In the genomic region with DNA sequence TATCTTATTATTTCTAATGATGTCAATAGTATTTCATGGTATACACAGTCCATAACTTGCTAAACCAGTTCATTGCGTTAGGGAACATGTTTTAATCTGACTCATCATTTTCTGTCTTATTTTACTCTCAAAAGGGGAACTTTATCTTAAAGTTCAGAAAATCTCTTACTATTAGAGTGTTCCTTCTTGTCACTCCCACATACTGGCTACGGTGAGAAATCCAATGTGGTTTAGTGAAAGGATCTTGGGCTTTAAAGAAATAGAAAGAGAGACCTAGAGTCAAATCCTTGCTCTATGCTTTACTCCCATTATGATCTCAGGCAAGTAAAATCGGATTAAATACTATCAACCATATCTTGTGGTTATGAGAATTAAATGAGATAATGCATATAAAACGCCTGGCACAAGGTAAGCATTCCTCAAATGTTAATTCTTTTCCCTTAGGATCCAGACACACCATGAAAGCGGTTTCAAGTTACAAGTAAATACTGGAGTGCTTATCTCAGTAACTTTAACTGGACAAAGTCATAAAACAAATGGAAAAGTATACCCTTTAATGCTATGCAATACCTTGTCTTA, we compare ENCODE assay signal across 12 cellular contexts.
DNase-seq lines count a peak whose midpoint lies in the region; ATAC-seq and TF ChIP-seq lines count a peak whose summit lies in the region.
"Had no signal": no experiment of that assay in that cellular context is flagged by ENCODE, and none has a peak within 500 bp of the region (broad histone marks: within the 10 kb centered on the region; RNA-seq: fewer than 3 reads in every experiment).

No MANE protein-coding gene starts in this region.

- peak; percentile 79 for DNase-seq in AG09309 (ENCODE audit: low read depth)
- peak; percentile 60 for DNase-seq in OCI-M1 (lab: John Stamatoyannopoulos, UW)
- DNase-seq in fibroblast of peridontal ligament (ENCODE audit: extremely low read depth) = peak; percentile 66
- no peak for DNase-seq in body of pancreas
- DNase-seq in stimulated activated CD4-positive, alpha-beta T cell treated with anti-CD3 and anti-CD28 coated beads, Interleukin-4, amount 100 ng/mL, for 24 hours = no peak
- DNase-seq in NCI-H1417 (lab: John Stamatoyannopoulos, UW) = no peak
- DNase-seq in NCI-H146 (lab: John Stamatoyannopoulos, UW) = no peak
- DNase-seq: activated CD4-positive, CD25-positive, alpha-beta regulatory T cell treated with anti-CD3 and anti-CD28 coated beads, Interleukin-2, amount 50 U/mL, for 72 hours; activated naive CD8-positive, alpha-beta T cell treated with anti-CD3 and anti-CD28 coated beads, Interleukin-2, amount 10 ng/mL, durations not matched to agents 7 days and 5 days had no signal

- no peak for TF ChIP-seq POLR2A in body of pancreas (IDR thresholded peaks at IDR 0.05)

- intact Hi-C loops in body of pancreas (cut with DNase I) = no loop called here

- no peaks in the 10 kb centered on the region for H3K9me3 ChIP-seq in body of pancreas
- H3K9me3 ChIP-seq: tibial nerve had no signal

- TF ChIP-seq CTCF in AG09309 (IDR thresholded peaks at IDR 0.05; ENCODE audit: control insufficient read depth, insufficient read depth, low read depth, low read length, missing control alignments) (no peak), body of pancreas (IDR thresholded peaks at IDR 0.05) (no peak)

- no peak overlapping the region for H3K4me3 ChIP-seq in AG09309 (ENCODE audit: control insufficient read depth, low read depth, low read length)
- H3K4me3 ChIP-seq in body of pancreas = no peak overlapping the region
- H3K4me3 ChIP-seq: tibial nerve had no signal

- H3K27ac ChIP-seq in body of pancreas = no peak overlapping the region

- H3K4me1 ChIP-seq in body of pancreas = peaks cover 15% of the 10 kb centered on the region

- WGBS in body of pancreas, 2 donors = 37 to 40% methylated on average over 5 of the region's 5 CpGs

- ATAC-seq in GM19351 (IDR thresholded peaks at IDR 0.05; ENCODE audit: unreplicated experiment) = peak; percentile 36
- no peak for ATAC-seq in body of pancreas
- ATAC-seq: Panc1 had no signal

- H3K36me3 ChIP-seq in body of pancreas (replicated peaks in 1 of 2; ENCODE audit: insufficient read depth in 1 of 2, low read depth in 2 of 2) = no peaks in the 10 kb centered on the region

- H3K27me3 ChIP-seq in body of pancreas = no peaks in the 10 kb centered on the region
- H3K27me3 ChIP-seq: tibial nerve had no signal

Comparison
In these comparisons a context has a peak if more than half of its experiments do, and no peak if none do; other contexts are left out.
1. DNase-seq: peak in AG09309 (single experiment), OCI-M1 (single experiment) and fibroblast of peridontal ligament (single experiment); none in body of pancreas (0 of 4), stimulated activated CD4-positive, alpha-beta T cell treated with anti-CD3 and anti-CD28 coated beads, Interleukin-4, amount 100 ng/mL, for 24 hours (single experiment), NCI-H1417 (0 of 3) and NCI-H146 (single experiment).